Comparison of ENCODE assay signal across 8 cellular contexts in the genomic region with DNA sequence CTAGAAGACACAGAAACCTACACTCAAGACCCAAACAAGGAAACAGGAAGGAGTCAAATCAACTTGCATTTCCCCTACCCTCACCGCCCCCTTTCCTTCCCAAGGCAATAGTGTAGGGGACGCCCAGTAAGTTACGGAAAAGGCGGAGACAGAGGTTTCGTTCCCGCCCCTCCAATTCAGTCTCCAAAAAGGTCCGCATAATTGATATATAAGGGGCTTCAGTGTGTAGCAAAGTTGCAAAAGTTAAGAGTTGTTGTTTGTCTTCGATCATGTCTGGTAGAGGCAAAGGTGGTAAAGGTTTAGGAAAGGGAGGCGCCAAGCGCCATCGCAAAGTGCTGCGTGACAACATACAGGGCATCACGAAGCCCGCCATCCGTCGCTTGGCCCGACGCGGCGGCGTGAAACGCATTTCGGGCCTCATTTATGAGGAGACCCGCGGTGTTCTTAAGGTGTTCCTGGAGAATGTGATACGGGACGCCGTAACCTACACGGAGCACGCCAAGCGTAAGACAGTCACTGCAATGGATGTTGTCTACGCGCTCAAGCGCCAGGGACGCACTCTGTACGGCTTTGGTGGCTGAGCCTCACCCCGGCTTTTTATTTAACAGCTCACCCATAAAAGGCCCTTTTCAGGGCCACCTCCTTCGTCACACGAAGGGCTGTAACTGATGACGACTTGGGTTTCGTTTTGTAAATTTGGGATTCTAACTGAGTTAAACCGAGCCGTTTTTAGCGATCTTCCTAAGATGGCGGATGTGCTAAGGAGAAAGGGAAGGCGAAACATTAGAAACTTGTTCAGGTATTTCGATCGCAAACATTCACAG.
DNase-seq lines count a peak whose midpoint lies in the region; ATAC-seq lines count a peak whose summit lies in the region.

No MANE protein-coding gene starts in this region.

- peak overlapping the region; percentile 98 for H3K9ac ChIP-seq in iPS-18a (ENCODE audit: low read length)

- H3K4me1 ChIP-seq in iPS-18a (ENCODE audit: control insufficient read depth, low read depth, low read length), result peaks cover 14% of the 10 kb centered on the region

- ATAC-seq in GM21825 (IDR thresholded peaks at IDR 0.05; ENCODE audit: unreplicated experiment), result peak; percentile 48

- H3K27me3 ChIP-seq in iPS-18a (ENCODE audit: control insufficient read depth, insufficient read depth, low read length), result no peaks in the 10 kb centered on the region

- no peaks in the 10 kb centered on the region for H3K36me3 ChIP-seq in iPS-18a (ENCODE audit: control insufficient read depth, low read depth, low read length)

- DNase-seq in GF-D8 (lab: John Stamatoyannopoulos, UW) (peak; percentile 70), RPMI7951 (ENCODE audit: low read depth) (peak; percentile 98), amniotic epithelial cell (ENCODE audit: low read depth) (peak; percentile 96), NCI-H446 (lab: John Stamatoyannopoulos, UW) (no peak), DMS 273 (lab: John Stamatoyannopoulos, UW; ENCODE audit: unreplicated experiment) (no peak)
- DNase-seq in stimulated activated CD4-positive, alpha-beta T cell treated with anti-CD3 and anti-CD28 coated beads, Interleukin-15, amount 100 ng/mL, for 24 hours, result peak; percentile 76

- H3K9me3 ChIP-seq in iPS-18a (ENCODE audit: control insufficient read depth, low read depth, low read length), result no peaks in the 10 kb centered on the region

- peak overlapping the region; percentile 98 for H3K27ac ChIP-seq in iPS-18a (ENCODE audit: low read length)

- peak overlapping the region; percentile 83 for H3K4me3 ChIP-seq in iPS-18a (ENCODE audit: low read length)

Comparison
In these comparisons a context has a peak if more than half of its experiments do, and no peak if none do; other contexts are left out.
1. DNase-seq: peak in GF-D8 (single experiment), RPMI7951 (single experiment), amniotic epithelial cell (single experiment) and stimulated activated CD4-positive, alpha-beta T cell treated with anti-CD3 and anti-CD28 coated beads, Interleukin-15, amount 100 ng/mL, for 24 hours (single experiment); none in NCI-H446 (0 of 2) and DMS 273 (single experiment).